Comparison of ENCODE assay signal across 14 cellular contexts in genomic region chr16:15778204-15778743, GRCh38.
DNase-seq lines count a peak whose midpoint lies in the region; ATAC-seq, FAIRE-seq and TF ChIP-seq lines count a peak whose summit lies in the region.
"Had no signal": no experiment of that assay in that cellular context is flagged by ENCODE, and none has a peak within 500 bp of the region (broad histone marks: within the 10 kb centered on the region; RNA-seq: fewer than 3 reads in every experiment).

No MANE protein-coding gene starts in this region.

- no peaks in the 10 kb centered on the region for H3K9me1 ChIP-seq in K562 (ENCODE audit: control insufficient read depth, insufficient read depth, low read length)

- no peak overlapping the region for H4K91ac ChIP-seq in neuronal stem cell (ENCODE audit: low read depth, low read length, poor library complexity)

- no peak overlapping the region for H2BK15ac ChIP-seq in neuronal stem cell (ENCODE audit: low read length)

- H2BK12ac ChIP-seq in neuronal stem cell (ENCODE audit: low read length): peak overlapping the region; percentile 59

- POLR2A ChIA-PET in K562 (lab: Yijun Ruan, JAX): interaction anchor here (0.6 kb wide), 1 partner anchor 291 kb away, joined by 4 read pairs; no protein-coding TSS in a partner anchor
- POLR2A ChIA-PET in naive thymus-derived CD8-positive, alpha-beta T cell (lab: Charles Lee): no interaction called here

- H3K4ac ChIP-seq in neuronal stem cell (ENCODE audit: low read length): no peak overlapping the region

- H3K4me1 Mint-ChIP-seq in naive thymus-derived CD8-positive, alpha-beta T cell: no peaks in the 10 kb centered on the region

- H3K9me2 ChIP-seq in Loucy (replicated peaks; ENCODE audit: low read depth, low read length): no peaks in the 10 kb centered on the region
- no peaks in the 10 kb centered on the region for H3K9me2 ChIP-seq in GM23248 (ENCODE audit: insufficient read depth)

- no peak overlapping the region for H3K4me3 Mint-ChIP-seq in naive thymus-derived CD8-positive, alpha-beta T cell
- H3K4me3 Mint-ChIP-seq: CD8-positive, alpha-beta T cell had no signal

- H3K4me1 ChIP-seq in Loucy (ENCODE audit: insufficient read depth, low read length, poor library complexity, severe bottlenecking): no peaks in the 10 kb centered on the region
- H3K4me1 ChIP-seq in K562 (replicated peaks in 1 of 2; ENCODE audit: control insufficient read depth in 2 of 2, insufficient read depth in 2 of 2, low read length in 2 of 2): peaks cover 0 to 3% of the 10 kb centered on the region in 2 experiments; a peak in 2 of 5 replicates
- peaks cover 0 to 2% of the 10 kb centered on the region in 2 donors for H3K4me1 ChIP-seq in neuronal stem cell (ENCODE audit: control insufficient read depth in 2 of 2, insufficient read depth in 1 of 2, low read depth in 1 of 2, low read length in 2 of 2)
- peaks cover 0 to 89% (median 40%) of the 10 kb centered on the region in 4 donors for H3K4me1 ChIP-seq in tibial artery
- H3K4me1 ChIP-seq in GM23248 (ENCODE audit: insufficient read depth): no peaks in the 10 kb centered on the region

- no peak for TF ChIP-seq RAD21 in K562 (CRISPR knock-in tag; conservative IDR thresholded peaks at IDR 0.05 in 1 of 2, IDR thresholded peaks at IDR 0.05 in 1 of 2)

- no peak overlapping the region for H3K4me2 ChIP-seq in Loucy (ENCODE audit: low read depth, low read length, poor library complexity, severe bottlenecking)
- H3K4me2 ChIP-seq in K562 (ENCODE audit: insufficient read depth, low read length): no peak overlapping the region; the same call in 1 of the 2 replicates
- no peak overlapping the region for H3K4me2 ChIP-seq in neuronal stem cell (ENCODE audit: insufficient read depth, low read length, poor library complexity, severe bottlenecking)
- no peak overlapping the region for H3K4me2 ChIP-seq in GM23248 (ENCODE audit: unreplicated experiment)
- H3K4me2 ChIP-seq: KMS-11 had no signal

- no peak overlapping the region for H4K8ac ChIP-seq in neuronal stem cell (ENCODE audit: low read depth, low read length)

- no peak overlapping the region for H3K23ac ChIP-seq in neuronal stem cell (ENCODE audit: low read depth, low read length, poor library complexity)

- H3K27ac Mint-ChIP-seq in naive thymus-derived CD8-positive, alpha-beta T cell: no peak overlapping the region
- H3K27ac Mint-ChIP-seq: CD8-positive, alpha-beta T cell had no signal

- no peak for FAIRE-seq in K562 (lab: Jason Lieb, UNC)
- FAIRE-seq: GM12891 had no signal

- H3K9me3 ChIP-seq in Loucy (ENCODE audit: insufficient read depth, low read depth, low read length) (no peaks in the 10 kb centered on the region), K562 (replicated peaks; ENCODE audit: control insufficient read depth, insufficient read depth, low read depth, low read length) (no peaks in the 10 kb centered on the region), neuronal stem cell (replicated peaks in 1 of 2; ENCODE audit: control insufficient read depth in 2 of 2, insufficient read depth in 1 of 2, low read depth in 1 of 2, low read length in 2 of 2) (no peaks in the 10 kb centered on the region), tibial artery (no peaks in the 10 kb centered on the region), GM23248 (ENCODE audit: low read depth) (no peaks in the 10 kb centered on the region)

- CTCF ChIA-PET in K562 (lab: Yijun Ruan, JAX; ENCODE audit: low intra/inter-chr PET ratio): interaction anchor here (0.6 kb wide), 1 partner anchor 13 kb away, joined by 4 read pairs; no protein-coding TSS in a partner anchor

- H2BK5ac ChIP-seq in neuronal stem cell (ENCODE audit: low read length): no peak overlapping the region

- TF ChIP-seq CTCF in Loucy (conservative IDR thresholded peaks at IDR 0.05; ENCODE audit: low read length): no peak
- no peak for TF ChIP-seq CTCF in K562 (IDR thresholded peaks at IDR 0.05 in 2 of 3, conservative IDR thresholded peaks at IDR 0.05 in 1 of 3; ENCODE audit: insufficient read depth in 2 of 3, low read depth in 1 of 3, low read length in 3 of 3)
- TF ChIP-seq CTCF in tibial artery (IDR thresholded peaks at IDR 0.05): no peak

- H3K9me3 Mint-ChIP-seq in naive thymus-derived CD8-positive, alpha-beta T cell: no peaks in the 10 kb centered on the region
- H3K9me3 Mint-ChIP-seq: CD8-positive, alpha-beta T cell had no signal

- H3K27me3 Mint-ChIP-seq in naive thymus-derived CD8-positive, alpha-beta T cell: peaks cover 0 to 4% (median 1%) of the 10 kb centered on the region in 5 donors

- H3F3A ChIP-seq in Loucy (ENCODE audit: low read depth) (no peaks in the 10 kb centered on the region), GM23248 (ENCODE audit: insufficient read depth) (no peaks in the 10 kb centered on the region)

- no peak for TF ChIP-seq POLR2A in K562 (conservative IDR thresholded peaks at IDR 0.05)

- H3K36me3 ChIP-seq in Loucy (ENCODE audit: insufficient read depth, low read length): no peaks in the 10 kb centered on the region
- H3K36me3 ChIP-seq in K562 (ENCODE audit: control insufficient read depth, insufficient read depth, low read length): no peaks in the 10 kb centered on the region
- H3K36me3 ChIP-seq in neuronal stem cell (replicated peaks in 1 of 2; ENCODE audit: control insufficient read depth in 2 of 2, insufficient read depth in 2 of 2, low read length in 2 of 2): no peaks in the 10 kb centered on the region
- peaks cover 79 to 85% (median 84%) of the 10 kb centered on the region in 3 donors for H3K36me3 ChIP-seq in tibial artery
- no peaks in the 10 kb centered on the region for H3K36me3 ChIP-seq in GM23248 (ENCODE audit: low read depth)

- WGBS in K562 (ENCODE audit: insufficient coverage, low coverage, missing lambda C conversion rate): 48% methylated on average over 8 of the region's 8 CpGs
- no CpG with 5 or more reads among the region's 8 CpGs for WGBS in neuronal stem cell (ENCODE audit: extremely low coverage in 2 of 2, insufficient read length in 2 of 2, insufficient replicate concordance in 1 of 2), 2 donors
- WGBS in GM23248 (ENCODE audit: low coverage in 1 of 2, low lambda C conversion rate in 2 of 2, missing lambda C conversion rate in 2 of 2), 2 experiments: 85% methylated on average over 8 of the region's 8 CpGs

- H3K18ac ChIP-seq in neuronal stem cell (ENCODE audit: low read length): peak overlapping the region; percentile 57

- H2BK120ac ChIP-seq in neuronal stem cell (ENCODE audit: low read depth, low read length): no peak overlapping the region

- H3K27ac ChIP-seq in K562 (ENCODE audit: extremely low read depth, low read depth, low read length): no peak overlapping the region
- no peak overlapping the region for H3K27ac ChIP-seq in neuronal stem cell (replicated peaks; ENCODE audit: low read length)
- H3K27ac ChIP-seq in tibial artery: peak overlapping the region; percentile 61 to 74
- no peak overlapping the region for H3K27ac ChIP-seq in GM23248
- H3K27ac ChIP-seq: KMS-11 had no signal

- intact Hi-C loops in K562 (cut with micrococcal nuclease) (loop anchor here (5.0 kb wide), 1 partner anchor 44 kb away; no protein-coding TSS in a partner anchor), tibial artery (cut with DNase I; ENCODE audit: low total_unique reads) (no loop called here)

- no peak for TF ChIP-seq EP300 in K562 (IDR thresholded peaks at IDR 0.05; ENCODE audit: low read length)

- H2AFZ ChIP-seq in Loucy (ENCODE audit: low read length): 0 out of 2 replicates have a peak overlapping the region, but pooled peaks have one; percentile 41
- H2AFZ ChIP-seq in K562 (ENCODE audit: low read depth, low read length): peak overlapping the region; percentile 69
- H2AFZ ChIP-seq in neuronal stem cell (ENCODE audit: low read length): no peak overlapping the region
- no peak overlapping the region for H2AFZ ChIP-seq in GM23248

- H3K79me2 ChIP-seq in Loucy (ENCODE audit: insufficient read depth, low read length): no peaks in the 10 kb centered on the region
- H3K79me2 ChIP-seq in K562 (ENCODE audit: control insufficient read depth, insufficient read depth, low read length): no peaks in the 10 kb centered on the region
- no peaks in the 10 kb centered on the region for H3K79me2 ChIP-seq in GM23248 (ENCODE audit: insufficient read depth)

- H4K20me1 ChIP-seq in Loucy (ENCODE audit: insufficient read depth, low read length, poor library complexity, severe bottlenecking) (no peaks in the 10 kb centered on the region), K562 (replicated peaks; ENCODE audit: control insufficient read depth, insufficient read depth, low read length) (0 out of 2 replicates have a peak, but pooled peaks cover 4% of the 10 kb centered on the region), GM23248 (ENCODE audit: insufficient read depth) (no peaks in the 10 kb centered on the region)

- in situ Hi-C loops in K562 (cut with MboI) (loop anchor here (5.0 kb wide), 2 partner anchors 349 to 414 kb away; no protein-coding TSS in a partner anchor), GM23248 (cut with MboI) (loop anchor here (10.0 kb wide), 1 partner anchor 347 kb away; no protein-coding TSS in a partner anchor)

- no peak overlapping the region for H3K4me3 ChIP-seq in Loucy (ENCODE audit: low read length, poor library complexity, severe bottlenecking)
- H3K4me3 ChIP-seq in K562: no peak overlapping the region
- H3K4me3 ChIP-seq in neuronal stem cell (ENCODE audit: low read length in 2 of 2): no peak overlapping the region
- no peak overlapping the region for H3K4me3 ChIP-seq in tibial artery
- H3K4me3 ChIP-seq in GM23248: no peak overlapping the region

- no peak for ATAC-seq in K562
- ATAC-seq in GM18907 (IDR thresholded peaks at IDR 0.05; ENCODE audit: unreplicated experiment): no peak
- no peak for ATAC-seq in naive thymus-derived CD8-positive, alpha-beta T cell
- ATAC-seq: CD8-positive, alpha-beta T cell had no signal

- H3K9ac ChIP-seq in Loucy (ENCODE audit: low read depth, low read length, poor library complexity, severe bottlenecking): no peak overlapping the region
- no peak overlapping the region; a peak in 1 of 4 replicates for H3K9ac ChIP-seq in K562 (ENCODE audit: insufficient read depth in 1 of 2, low read depth in 2 of 2, low read length in 2 of 2)
- H3K9ac ChIP-seq in neuronal stem cell (ENCODE audit: low read depth, low read length, poor library complexity): no peak overlapping the region
- H3K9ac ChIP-seq in GM23248: no peak overlapping the region
- H3K9ac ChIP-seq: KMS-11 had no signal

- H2AK5ac ChIP-seq in neuronal stem cell (ENCODE audit: low read depth, low read length): no peak overlapping the region

- H3K14ac ChIP-seq in neuronal stem cell (ENCODE audit: low read length): no peak overlapping the region

- no peaks in the 10 kb centered on the region for H3K36me3 Mint-ChIP-seq in naive thymus-derived CD8-positive, alpha-beta T cell
- H3K36me3 Mint-ChIP-seq: CD8-positive, alpha-beta T cell had no signal

- DNase-seq in K562 (ENCODE audit: extremely low read depth in 1 of 4, low spot score in 3 of 4): no peak
- no peak for DNase-seq in neuronal stem cell (ENCODE audit: low spot score)
- no peak for DNase-seq in tibial artery
- DNase-seq in GM23248: no peak
- DNase-seq in naive thymus-derived CD8-positive, alpha-beta T cell: no peak
- DNase-seq: C1 segment of cervical spinal cord; CD8-positive, alpha-beta T cell; NCI-H1105; NCI-H2029 treated with DMSO at 0.1 percent for 48 hours; Right ventricle myocardium superior had no signal

- H3K27me3 ChIP-seq in Loucy (ENCODE audit: insufficient read depth, low read length, poor library complexity, severe bottlenecking) (no peaks in the 10 kb centered on the region), K562 (ENCODE audit: control insufficient read depth in 2 of 2, insufficient read depth in 2 of 2, low read length in 2 of 2) (peaks cover 15 to 46% of the 10 kb centered on the region in 2 experiments; a peak in 4 of 5 replicates), neuronal stem cell (ENCODE audit: control insufficient read depth in 3 of 3, insufficient read depth in 3 of 3, low read depth in 1 of 3, low read length in 3 of 3) (no peaks in the 10 kb centered on the region), tibial artery (no peaks in the 10 kb centered on the region), GM23248 (replicated peaks; ENCODE audit: insufficient read depth) (peaks cover 22% of the 10 kb centered on the region; the same call in 1 of the 2 replicates)

- no peaks in the 10 kb centered on the region for H3K79me1 ChIP-seq in neuronal stem cell (ENCODE audit: low read depth, low read length)

- BruUV-seq in K562 (replicated peaks; lab: Mats Ljungman, UMichigan): no TSS peak

Comparison
In these comparisons a context has a peak if more than half of its experiments do, and no peak if none do; other contexts are left out.
1. H2AFZ ChIP-seq: peak in Loucy (single experiment) and K562 (single experiment); none in neuronal stem cell (single experiment) and GM23248 (single experiment).
2. H3K27ac ChIP-seq: peak in tibial artery (2 of 2); none in K562 (single experiment), neuronal stem cell (single experiment) and GM23248 (single experiment).